In the genomic region with DNA sequence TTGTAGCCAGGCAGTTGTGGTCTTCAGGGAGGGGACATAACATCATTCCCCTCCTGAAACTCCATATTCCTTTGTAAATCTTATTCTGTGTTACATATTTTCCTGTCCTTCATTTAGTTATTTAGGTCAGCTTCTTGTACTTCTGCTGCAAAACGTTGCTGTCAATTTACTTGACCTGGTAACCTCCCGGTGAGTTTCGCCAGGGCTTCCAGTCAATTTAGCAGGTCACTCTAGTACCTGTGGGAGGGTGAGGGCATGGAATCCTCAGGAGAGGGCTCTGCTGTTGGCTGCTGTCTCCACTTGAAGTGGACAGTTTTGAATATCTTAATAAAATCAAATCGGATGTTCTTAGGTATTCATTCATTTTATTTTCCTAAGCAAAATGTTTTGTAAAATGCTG, we compare ENCODE assay signal across 12 cellular contexts.
"Had no signal": no experiment of that assay in that cellular context is flagged by ENCODE, and none has a peak within 500 bp of the region (broad histone marks: within the 10 kb centered on the region; RNA-seq: fewer than 3 reads in every experiment).

No MANE protein-coding gene starts in this region.

- H3K27ac ChIP-seq: brain microvascular endothelial cell, foreskin keratinocyte had no signal

- ATAC-seq: foreskin keratinocyte, sciatic nerve had no signal

- H3K4me1 ChIP-seq: foreskin keratinocyte had no signal

- H3K27me3 ChIP-seq: brain microvascular endothelial cell, foreskin keratinocyte had no signal

- DNase-seq: activated CD4-positive, alpha-beta T cell treated with anti-CD3 and anti-CD28 coated beads, Interleukin-2, amount 50 U/mL, for 4 hours; activated CD4-positive, CD25-positive, alpha-beta regulatory T cell treated with anti-CD3 and anti-CD28 coated beads, Interleukin-2, amount 50 U/mL, for 72 hours; activated T-cell treated with anti-CD3 and anti-CD28 coated beads, Interleukin-2, amount 50 U/mL, for 1 hour; amniotic stem cell; brain microvascular endothelial cell; foreskin keratinocyte; head of caudate nucleus; mesendoderm; stimulated activated CD4-positive, alpha-beta T cell treated with anti-CD3 and anti-CD28 coated beads, Interleukin-2, amount 100 ng/mL, for 24 hours; stimulated activated naive CD4-positive, alpha-beta T cell; SW 1271 had no signal
